ENCODE assay signal across 8 cellular contexts in the genomic region with DNA sequence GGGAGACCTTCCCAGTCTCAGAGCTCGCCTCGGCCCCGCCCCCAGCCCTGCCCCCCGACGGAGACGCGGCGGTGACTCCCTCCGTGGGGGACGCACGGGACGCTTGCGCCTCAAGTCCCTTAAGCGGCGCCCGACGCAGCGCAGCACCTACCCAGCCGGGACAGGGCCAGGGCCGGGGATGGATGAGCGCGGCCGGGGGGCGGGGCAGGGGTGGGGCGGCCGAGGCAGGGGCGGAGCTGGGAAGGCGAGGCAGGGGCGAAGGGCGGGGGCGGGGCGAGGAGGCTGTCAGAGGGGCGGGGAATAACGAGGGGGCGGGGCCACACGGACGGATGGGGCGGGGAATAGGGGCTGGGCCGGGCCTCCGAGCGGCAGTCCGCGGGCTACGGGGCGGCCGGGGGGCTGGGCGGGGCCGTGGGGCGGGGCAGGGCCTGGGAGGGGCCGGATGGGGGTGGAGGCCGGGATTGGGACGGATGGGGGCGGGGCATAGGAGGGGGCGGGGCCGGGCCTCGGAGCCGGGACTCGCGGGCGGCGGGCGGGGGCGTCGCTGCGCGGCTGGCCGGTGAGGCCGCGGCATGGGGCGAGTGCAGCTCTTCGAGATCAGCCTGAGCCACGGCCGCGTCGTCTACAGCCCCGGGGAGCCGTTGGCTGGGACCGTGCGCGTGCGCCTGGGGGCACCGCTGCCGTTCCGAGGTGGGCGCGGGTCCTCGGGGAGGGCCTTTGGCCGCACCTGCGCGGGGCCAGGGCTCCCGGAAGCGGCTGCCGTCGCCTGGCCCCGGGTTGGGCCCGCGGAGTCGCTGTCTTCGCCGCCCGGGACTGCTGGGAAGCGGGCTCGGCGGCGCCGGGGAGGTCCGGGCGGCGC. TPM values are rescaled to one million over a fixed set of nuclear protein-coding genes. Genes with fewer than 3 reads are reported as not detected.
DNase-seq lines count a peak whose midpoint lies in the region; ATAC-seq and TF ChIP-seq lines count a peak whose summit lies in the region.

A gene with protein sequence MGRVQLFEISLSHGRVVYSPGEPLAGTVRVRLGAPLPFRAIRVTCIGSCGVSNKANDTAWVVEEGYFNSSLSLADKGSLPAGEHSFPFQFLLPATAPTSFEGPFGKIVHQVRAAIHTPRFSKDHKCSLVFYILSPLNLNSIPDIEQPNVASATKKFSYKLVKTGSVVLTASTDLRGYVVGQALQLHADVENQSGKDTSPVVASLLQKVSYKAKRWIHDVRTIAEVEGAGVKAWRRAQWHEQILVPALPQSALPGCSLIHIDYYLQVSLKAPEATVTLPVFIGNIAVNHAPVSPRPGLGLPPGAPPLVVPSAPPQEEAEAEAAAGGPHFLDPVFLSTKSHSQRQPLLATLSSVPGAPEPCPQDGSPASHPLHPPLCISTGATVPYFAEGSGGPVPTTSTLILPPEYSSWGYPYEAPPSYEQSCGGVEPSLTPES (plus strand): TSS at position 541 of the 859 bp plus-strand sequence. CDS start 32 bp downstream, at position 573.

- 0 out of 2 replicates have a peak within 1 kb of the TSS, but pooled peaks have one; percentile 53 for H2AFZ ChIP-seq in OCI-LY7 (ENCODE audit: low read length)

- H3K36me3 ChIP-seq in OCI-LY7 (ENCODE audit: insufficient read depth, low read length) (no peaks in the 10 kb centered on the region), mucosa of descending colon (ENCODE audit: low read depth) (no peaks in the 10 kb centered on the region)

- H4K20me1 ChIP-seq in OCI-LY7 (ENCODE audit: insufficient read depth, low read length): no peaks in the 10 kb centered on the region

- no peaks in the 10 kb centered on the region for H3K79me2 ChIP-seq in OCI-LY7 (ENCODE audit: insufficient read depth, low read depth, low read length)

- ATAC-seq in mucosa of descending colon: peak; percentile 84

- peak within 1 kb of the TSS; percentile 35 for H3K27ac ChIP-seq in OCI-LY7 (ENCODE audit: low read depth, low read length, poor library complexity, severe bottlenecking)
- H3K27ac ChIP-seq in epithelial cell of prostate: peak within 1 kb of the TSS; percentile 88

- no TSS peak for BruUV-seq in OCI-LY7 (replicated peaks; lab: Mats Ljungman, UMichigan)

- CTCF ChIA-PET in OCI-LY7 (lab: Charles Lee; ENCODE audit: unreplicated experiment): interaction anchor here (0.6 kb wide), 2 partner anchors 17 to 21 kb away, joined by 3 read pairs; no protein-coding TSS in a partner anchor

- H3K9me3 ChIP-seq in OCI-LY7 (ENCODE audit: low read length) (no peaks in the 10 kb centered on the region), mucosa of descending colon (no peaks in the 10 kb centered on the region)

- POLR2A ChIA-PET in OCI-LY7 (lab: Charles Lee): interaction anchor here (0.6 to 0.8 kb wide), 3 partner anchors 14 to 22 kb away, joined by 3 to 4 read pairs (median 3); partner anchors contain the start of gene ZMYND19

- H3K9me2 ChIP-seq in OCI-LY7 (ENCODE audit: insufficient read depth, low read length): no peaks in the 10 kb centered on the region

- peak within 1 kb of the TSS; percentile 74 for H3K4me2 ChIP-seq in OCI-LY7 (ENCODE audit: low read length)

- H3K4me3 ChIP-seq in OCI-LY7 (ENCODE audit: low read depth, low read length, poor library complexity, severe bottlenecking): peak within 1 kb of the TSS; percentile 89
- H3K4me3 ChIP-seq in mucosa of descending colon: peak within 1 kb of the TSS; percentile 74

- TF ChIP-seq CTCF in GM20000 (IDR thresholded peaks at IDR 0.05; ENCODE audit: extremely low read depth, missing control alignments): no peak
- TF ChIP-seq CTCF in OCI-LY7 (conservative IDR thresholded peaks at IDR 0.05; ENCODE audit: low read length): no peak
- TF ChIP-seq CTCF in mucosa of descending colon (IDR thresholded peaks at IDR 0.05): no peak

- peaks cover 32% of the 10 kb centered on the region for H3K4me1 ChIP-seq in OCI-LY7 (ENCODE audit: insufficient read depth, low read length, poor library complexity, severe bottlenecking)
- H3K4me1 ChIP-seq in mucosa of descending colon (ENCODE audit: low read depth): peaks cover 17% of the 10 kb centered on the region

- intact Hi-C loops in OCI-LY7 (cut with micrococcal nuclease; ENCODE audit: unreplicated experiment): loop anchor here (1.0 to 2.0 kb wide), 2 partner anchors 15 to 55 kb away; partner anchors contain the start of genes MRPL41, PNPLA7 and ZMYND19
- intact Hi-C loops in mucosa of descending colon (cut with DNase I, micrococcal nuclease): no loop called here

- DNase-seq in CMK (ENCODE audit: low read depth): peak; percentile 92
- DNase-seq in GM20000 (ENCODE audit: low spot score): peak; percentile 100
- peak; percentile 88 for DNase-seq in HT-29 (ENCODE audit: low spot score)
- peak; percentile 95 for DNase-seq in OCI-LY7 (ENCODE audit: low spot score)
- DNase-seq in activated T-cell treated with anti-CD3 and anti-CD28 coated beads for 1 hour (ENCODE audit: low read depth): peak; percentile 90
- DNase-seq in epithelial cell of prostate (ENCODE audit: low read depth, low spot score): peak; percentile 18
- DNase-seq in mucosa of descending colon: peak; percentile 91 to 99 (median 94)
- DNase-seq in stimulated activated CD8-positive, alpha-beta memory T cell treated with anti-CD3 and anti-CD28 coated beads, Interleukin-4, amount 100 ng/mL, for 1 hour (ENCODE audit: low read depth in 2 of 2, low spot score in 1 of 2): peak; percentile 85 to 87

RNA-seq across cellular contexts. Expression of the gene that starts here (rescaled TPM):
- 189 and 203 TPM in 2 replicates for total RNA-seq in HT-29 (2014; rRNA removed; shearing (Covaris generic))
- 47.0 and 70.3 TPM in 2 replicates for total RNA-seq in OCI-LY7 (2014; rRNA removed; shearing (Covaris generic))
- total RNA-seq in OCI-LY7 (2022): 59.6 and 64.6 TPM in 2 replicates
- total RNA-seq in mucosa of descending colon: 100 to 1,000 TPM in 1 of 3 donors, 10 to 100 TPM in 2; 58.1 to 111 (median 100.0) TPM

Comparison
In these comparisons a context has a peak if more than half of its experiments do, and no peak if none do; other contexts are left out.
1. Peak in every context shown above with its lines: DNase-seq, ATAC-seq, H3K4me3 ChIP-seq and H3K27ac ChIP-seq.
2. DNase-seq: peak in every context shown above with its lines; median percentile 100 in GM20000; 95 in OCI-LY7; 94 in mucosa of descending colon; 92 in CMK; 90 in activated T-cell treated with anti-CD3 and anti-CD28 coated beads for 1 hour; 88 in HT-29; 86 in stimulated activated CD8-positive, alpha-beta memory T cell treated with anti-CD3 and anti-CD28 coated beads, Interleukin-4, amount 100 ng/mL, for 1 hour; 18 in epithelial cell of prostate.